Comparison of ENCODE assay signal across 28 cellular contexts in the genomic region with DNA sequence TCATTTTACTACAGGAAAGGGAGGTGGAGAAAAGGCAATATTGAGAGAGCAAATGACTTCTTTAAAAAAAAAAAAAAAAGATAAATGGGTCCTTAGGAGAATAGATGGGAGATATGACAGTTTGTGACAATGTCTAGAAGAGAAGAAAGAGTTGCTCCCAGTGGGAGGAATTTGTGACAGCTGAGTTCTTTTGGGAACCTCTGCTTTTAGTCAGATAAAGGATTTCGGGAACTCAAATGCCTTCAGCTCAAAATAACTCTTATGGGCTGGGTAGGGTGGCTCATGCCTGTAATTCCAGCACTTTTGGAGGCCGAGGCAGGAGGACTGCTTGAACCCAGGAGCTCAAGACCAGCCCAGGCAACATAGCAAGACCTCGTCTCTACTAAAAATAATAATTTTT.
"Had no signal": no experiment of that assay in that cellular context is flagged by ENCODE, and none has a peak within 500 bp of the region (broad histone marks: within the 10 kb centered on the region; RNA-seq: fewer than 3 reads in every experiment).

No MANE protein-coding gene starts in this region.

- H3K9ac ChIP-seq: neural progenitor cell, parathyroid adenoma had no signal

- H3K4me2 ChIP-seq: neural progenitor cell had no signal

- H3K9me3 Mint-ChIP-seq: natural killer cell; nephron progenitor cell; stimulated activated effector memory CD8-positive, alpha-beta T cell treated with anti-CD3 and anti-CD28 coated beads, Interleukin-12 subunit alpha, Interleukin-12 subunit beta, amount 100 ng/mL, for 72 hours had no signal

- H3K79me2 ChIP-seq: parathyroid adenoma had no signal

- H3K9me3 ChIP-seq: left lung, lower lobe of right lung, neutrophil, psoas muscle, right atrium auricular region, right lobe of liver, transverse colon, upper lobe of left lung, vagina had no signal

- DNase-seq: kidney; left colon; left lung; lower lobe of right lung; mammary epithelial cell; mesenchymal stem cell; naive B cell; natural killer cell; nephron progenitor cell; occipital lobe; psoas muscle; right lobe of liver; stimulated activated CD4-positive, alpha-beta T cell treated with anti-CD3 and anti-CD28 coated beads, Interleukin-12 subunit alpha, Interleukin-12 subunit beta, amount 100 ng/mL, for 4 hours; stimulated activated CD4-positive, alpha-beta T cell treated with anti-CD3 and anti-CD28 coated beads, Interleukin-15, amount 100 ng/mL, for 24 hours; stimulated activated CD4-positive, alpha-beta T cell treated with anti-CD3 and anti-CD28 coated beads, Interleukin-2, amount 100 ng/mL, for 24 hours; stimulated activated CD4-positive, alpha-beta T cell treated with anti-CD3 and anti-CD28 coated beads, Interleukin-4, amount 100 ng/mL, for 1 hour; stimulated activated naive CD4-positive, alpha-beta T cell treated with Interleukin-2 at 50 U/mL for 16 hours; stimulated activated naive CD8-positive, alpha-beta T cell treated with anti-CD3 and anti-CD28 coated beads, Interleukin-15, amount 100 ng/mL, for 72 hours; substantia nigra; transverse colon; upper lobe of left lung had no signal

- H2AFZ ChIP-seq: neural progenitor cell, parathyroid adenoma had no signal

- H3K36me3 Mint-ChIP-seq: naive B cell; natural killer cell; neural progenitor cell; stimulated activated effector memory CD8-positive, alpha-beta T cell treated with anti-CD3 and anti-CD28 coated beads, Interleukin-12 subunit alpha, Interleukin-12 subunit beta, amount 100 ng/mL, for 72 hours had no signal

- ATAC-seq: left colon; left lung; lower lobe of right lung; natural killer cell; psoas muscle; right lobe of liver; stimulated activated effector memory CD8-positive, alpha-beta T cell treated with anti-CD3 and anti-CD28 coated beads, Interleukin-12 subunit alpha, Interleukin-12 subunit beta, amount 100 ng/mL, for 72 hours; stimulated activated naive CD8-positive, alpha-beta T cell treated with anti-CD3 and anti-CD28 coated beads, Interleukin-15, amount 100 ng/mL, for 72 hours had no signal

- H3K4me3 ChIP-seq: left lung, lower lobe of right lung, neural progenitor cell, psoas muscle, right atrium auricular region, right lobe of liver, skin epidermis, transverse colon, upper lobe of left lung, vagina had no signal

- H3K4me1 ChIP-seq: left lung, neural progenitor cell, parathyroid adenoma, transverse colon, upper lobe of left lung had no signal

- H3K4me1 Mint-ChIP-seq: naive B cell; natural killer cell; nephron progenitor cell; neural progenitor cell; stimulated activated effector memory CD8-positive, alpha-beta T cell treated with anti-CD3 and anti-CD28 coated beads, Interleukin-12 subunit alpha, Interleukin-12 subunit beta, amount 100 ng/mL, for 72 hours; stimulated activated naive CD8-positive, alpha-beta T cell treated with anti-CD3 and anti-CD28 coated beads, Interleukin-15, amount 100 ng/mL, for 72 hours had no signal

- H3K36me3 ChIP-seq: left lung, lower lobe of right lung, neural progenitor cell, neutrophil, right atrium auricular region, right lobe of liver, transverse colon, upper lobe of left lung, vagina had no signal

- H3K27ac Mint-ChIP-seq: natural killer cell; nephron progenitor cell; neural progenitor cell; stimulated activated effector memory CD8-positive, alpha-beta T cell treated with anti-CD3 and anti-CD28 coated beads, Interleukin-12 subunit alpha, Interleukin-12 subunit beta, amount 100 ng/mL, for 72 hours; stimulated activated naive CD8-positive, alpha-beta T cell treated with anti-CD3 and anti-CD28 coated beads, Interleukin-15, amount 100 ng/mL, for 72 hours had no signal

- H3K27me3 ChIP-seq: left lung, neural progenitor cell, right atrium auricular region, right lobe of liver, transverse colon, upper lobe of left lung, vagina had no signal

- H3K27ac ChIP-seq: left lung, lower lobe of right lung, neural progenitor cell, neutrophil, parathyroid adenoma, psoas muscle, right atrium auricular region, right lobe of liver, skin epidermis, transverse colon, upper lobe of left lung, vagina had no signal

- H3K4me3 Mint-ChIP-seq: naive B cell; natural killer cell; nephron progenitor cell; neural progenitor cell; stimulated activated effector memory CD8-positive, alpha-beta T cell treated with anti-CD3 and anti-CD28 coated beads, Interleukin-12 subunit alpha, Interleukin-12 subunit beta, amount 100 ng/mL, for 72 hours; stimulated activated naive CD8-positive, alpha-beta T cell treated with anti-CD3 and anti-CD28 coated beads, Interleukin-15, amount 100 ng/mL, for 72 hours had no signal
